14 cellular contexts compared by ENCODE assay signal in genomic region chr4:7006411-7006810, GRCh38.
"Had no signal": no experiment of that assay in that cellular context is flagged by ENCODE, and none has a peak within 500 bp of the region (broad histone marks: within the 10 kb centered on the region; RNA-seq: fewer than 3 reads in every experiment).

No MANE protein-coding gene starts in this region.

- H3K4me3 Mint-ChIP-seq: activated B cell treated with CpG ODN at 0.5 μM for 24 hours; activated T-cell treated with anti-CD3 and anti-CD28 coated beads, Interleukin-2, amount 50 U/mL, for 4 hours; brain; natural killer cell treated with Interleukin-12 subunit alpha and Interleukin-12 subunit beta and Interleukin-15 and Interleukin-18, amount 100 ng/mL, for 72 hours; T-helper 17 cell had no signal

- H3K27ac Mint-ChIP-seq: activated B cell treated with CpG ODN at 0.5 μM for 24 hours; natural killer cell treated with Interleukin-12 subunit alpha and Interleukin-12 subunit beta and Interleukin-15 and Interleukin-18, amount 100 ng/mL, for 72 hours had no signal

- H3K4me3 ChIP-seq: esophagus squamous epithelium, heart right ventricle, right atrium auricular region, suprapubic skin, upper lobe of left lung had no signal

- DNase-seq: activated B cell treated with CpG ODN at 0.5 μM for 24 hours; activated T-cell treated with anti-CD3 and anti-CD28 coated beads, Interleukin-2, amount 50 U/mL, for 4 hours; cerebellar nuclear complex; esophagus squamous epithelium; heart right ventricle; islet precursor cell; nucleus accumbens; stimulated activated naive CD4-positive, alpha-beta T cell; T-helper 17 cell; upper lobe of left lung had no signal

- H3K27ac ChIP-seq: esophagus squamous epithelium, heart right ventricle, right atrium auricular region, suprapubic skin, upper lobe of left lung had no signal

- ATAC-seq: activated T-cell treated with anti-CD3 and anti-CD28 coated beads, Interleukin-2, amount 50 U/mL, for 4 hours; heart right ventricle; natural killer cell treated with Interleukin-12 subunit alpha and Interleukin-12 subunit beta and Interleukin-15 and Interleukin-18, amount 100 ng/mL, for 72 hours; T-helper 17 cell had no signal

- H3K9me3 ChIP-seq: esophagus squamous epithelium, heart right ventricle, right atrium auricular region, suprapubic skin, upper lobe of left lung had no signal

- H3K27me3 ChIP-seq: esophagus squamous epithelium, heart right ventricle, right atrium auricular region, suprapubic skin, upper lobe of left lung had no signal

- H3K27me3 Mint-ChIP-seq: activated B cell treated with CpG ODN at 0.5 μM for 24 hours; brain; natural killer cell treated with Interleukin-12 subunit alpha and Interleukin-12 subunit beta and Interleukin-15 and Interleukin-18, amount 100 ng/mL, for 72 hours; T-helper 17 cell had no signal

- H3K9me3 Mint-ChIP-seq: activated B cell treated with CpG ODN at 0.5 μM for 24 hours; activated T-cell treated with anti-CD3 and anti-CD28 coated beads, Interleukin-2, amount 50 U/mL, for 4 hours; brain; natural killer cell treated with Interleukin-12 subunit alpha and Interleukin-12 subunit beta and Interleukin-15 and Interleukin-18, amount 100 ng/mL, for 72 hours had no signal

- H3K4me1 ChIP-seq: right atrium auricular region, upper lobe of left lung had no signal

- H3K4me1 Mint-ChIP-seq: activated B cell treated with CpG ODN at 0.5 μM for 24 hours, brain had no signal
